ENCODE assay signal across 15 cellular contexts in genomic region chr5:157819502-157820125, GRCh38. TPM values are rescaled to one million over a fixed set of nuclear protein-coding genes. Genes with fewer than 3 reads are reported as not detected.
DNase-seq lines count a peak whose midpoint lies in the region; ATAC-seq and TF ChIP-seq lines count a peak whose summit lies in the region.
"Had no signal": no experiment of that assay in that cellular context is flagged by ENCODE, and none has a peak within 500 bp of the region (broad histone marks: within the 10 kb centered on the region; RNA-seq: fewer than 3 reads in every experiment).

No MANE protein-coding gene starts in this region.

- H3K79me2 ChIP-seq in PC-9 (ENCODE audit: low read depth), result peaks cover 74% of the 10 kb centered on the region

- peak; percentile 24 for ATAC-seq in body of pancreas
- ATAC-seq in naive thymus-derived CD4-positive, alpha-beta T cell, result no peak
- ATAC-seq: mucosa of descending colon had no signal

- TF ChIP-seq CTCF in body of pancreas (IDR thresholded peaks at IDR 0.05) (no peak), type B pancreatic cell (conservative IDR thresholded peaks at IDR 0.05) (no peak), PC-9 (conservative IDR thresholded peaks at IDR 0.05) (no peak)

- H3K4me3 ChIP-seq in body of pancreas, result no peak overlapping the region
- no peak overlapping the region for H3K4me3 ChIP-seq in naive thymus-derived CD4-positive, alpha-beta T cell (ENCODE audit: low read length)
- no peak overlapping the region for H3K4me3 ChIP-seq in PC-9
- H3K4me3 ChIP-seq: mucosa of descending colon had no signal

- no peaks in the 10 kb centered on the region for H3K9me2 ChIP-seq in PC-9 (ENCODE audit: insufficient read depth)

- no peaks in the 10 kb centered on the region for H3K27me3 Mint-ChIP-seq in naive thymus-derived CD4-positive, alpha-beta T cell
- H3K27me3 Mint-ChIP-seq in type B pancreatic cell, result no peaks in the 10 kb centered on the region
- H3K27me3 Mint-ChIP-seq: activated CD4-positive, alpha-beta memory T cell treated with anti-CD3 and anti-CD28 coated beads, Interleukin-2, amount 10 ng/mL, durations not matched to agents 7 days and 5 days; activated naive CD8-positive, alpha-beta T cell treated with anti-CD3 and anti-CD28 coated beads for 36 hours had no signal

- peaks cover 15 to 44% (median 36%) of the 10 kb centered on the region in 7 donors for H3K4me1 Mint-ChIP-seq in naive thymus-derived CD4-positive, alpha-beta T cell
- H3K4me1 Mint-ChIP-seq in type B pancreatic cell (ENCODE audit: unreplicated experiment), result peaks cover 35% of the 10 kb centered on the region

- DNase-seq in NCI-H2227 (lab: John Stamatoyannopoulos, UW; ENCODE audit: unreplicated experiment) (peak; percentile 1), NCI-H2227 treated with DMSO at 0.1 percent for 48 hours (lab: John Stamatoyannopoulos, UW) (no peak), body of pancreas (no peak), type B pancreatic cell (ENCODE audit: extremely low spot score, unreplicated experiment) (no peak), NCI-H2081 (lab: John Stamatoyannopoulos, UW) (no peak), PC-9 (no peak)
- no peak for DNase-seq in naive thymus-derived CD4-positive, alpha-beta T cell
- no peak for DNase-seq in activated effector memory CD4-positive, alpha-beta T cell treated with Interleukin-2 at 50 U/mL for 16 hours
- DNase-seq: 8988T; activated CD4-positive, alpha-beta memory T cell treated with anti-CD3 and anti-CD28 coated beads, Interleukin-2, amount 10 ng/mL, durations not matched to agents 7 days and 5 days; activated naive CD8-positive, alpha-beta T cell treated with anti-CD3 and anti-CD28 coated beads for 36 hours; mucosa of descending colon; NCI-H1048; NK-92 treated with Interleukin-12 subunit alpha and Interleukin-12 subunit beta, amount 100 ng/mL, for 24 hours; T-helper 1 cell had no signal

- CTCF ChIA-PET in naive thymus-derived CD4-positive, alpha-beta T cell (lab: Charles Lee), result interaction anchor here (0.5 to 1.2 kb wide), 6 partner anchors 12 to 892 kb away, joined by 3 to 10 read pairs (median 4); partner anchors contain the start of gene CLINT1
- CTCF ChIA-PET in PC-9 (lab: Charles Lee), result interaction anchor here (1.1 kb wide), 1 partner anchor 387 kb away, joined by 4 read pairs; no protein-coding TSS in a partner anchor

- H3K4me2 ChIP-seq in PC-9, result no peak overlapping the region

- TF ChIP-seq POLR2A in body of pancreas (IDR thresholded peaks at IDR 0.05), result no peak

- no peak overlapping the region for H2AFZ ChIP-seq in PC-9

- POLR2A ChIA-PET in naive thymus-derived CD4-positive, alpha-beta T cell (lab: Charles Lee), result no interaction called here
- POLR2A ChIA-PET in PC-9 (lab: Charles Lee; ENCODE audit: unreplicated experiment), result no interaction called here

- H3K4me1 ChIP-seq in body of pancreas, result peaks cover 40% of the 10 kb centered on the region
- H3K4me1 ChIP-seq in naive thymus-derived CD4-positive, alpha-beta T cell (ENCODE audit: control insufficient read depth in 2 of 2, insufficient read depth in 2 of 2, low read length in 2 of 2), result peaks cover 0 to 8% of the 10 kb centered on the region in 2 donors
- no peaks in the 10 kb centered on the region for H3K4me1 ChIP-seq in PC-9 (replicated peaks; ENCODE audit: insufficient read depth)

- H3K27me3 ChIP-seq in body of pancreas (no peaks in the 10 kb centered on the region), PC-9 (ENCODE audit: insufficient read depth, low read depth) (no peaks in the 10 kb centered on the region)
- no peaks in the 10 kb centered on the region for H3K27me3 ChIP-seq in naive thymus-derived CD4-positive, alpha-beta T cell (ENCODE audit: control insufficient read depth in 2 of 2, insufficient read depth in 2 of 2, low read length in 2 of 2)

- 31 to 46% methylated on average over 4 of the region's 4 CpGs for WGBS in body of pancreas, 2 donors

- H4K20me1 ChIP-seq in PC-9 (ENCODE audit: insufficient read depth), result peaks cover 83% of the 10 kb centered on the region

- H3K4me3 Mint-ChIP-seq in naive thymus-derived CD4-positive, alpha-beta T cell, result no peak overlapping the region
- H3K4me3 Mint-ChIP-seq in type B pancreatic cell, result no peak overlapping the region
- H3K4me3 Mint-ChIP-seq: activated CD4-positive, alpha-beta memory T cell treated with anti-CD3 and anti-CD28 coated beads, Interleukin-2, amount 10 ng/mL, durations not matched to agents 7 days and 5 days; activated naive CD8-positive, alpha-beta T cell treated with anti-CD3 and anti-CD28 coated beads for 36 hours had no signal

- H3K36me3 Mint-ChIP-seq in naive thymus-derived CD4-positive, alpha-beta T cell, result peaks cover 0 to 17% (median 7%) of the 10 kb centered on the region in 5 donors
- H3K36me3 Mint-ChIP-seq in type B pancreatic cell, result peaks cover 10% of the 10 kb centered on the region

- no TSS peak for BruUV-seq in PC-9 (replicated peaks; lab: Mats Ljungman, UMichigan)

- peak overlapping the region in 5 of 9 donors; percentile 0 to 84 (median 14) for H3K27ac Mint-ChIP-seq in naive thymus-derived CD4-positive, alpha-beta T cell
- peak overlapping the region; percentile 54 for H3K27ac Mint-ChIP-seq in type B pancreatic cell
- H3K27ac Mint-ChIP-seq: activated CD4-positive, alpha-beta memory T cell treated with anti-CD3 and anti-CD28 coated beads, Interleukin-2, amount 10 ng/mL, durations not matched to agents 7 days and 5 days; activated naive CD8-positive, alpha-beta T cell treated with anti-CD3 and anti-CD28 coated beads for 36 hours had no signal

- intact Hi-C loops in body of pancreas (cut with DNase I) (loop anchor here (10.0 kb wide), 1 partner anchor 135 kb away; no protein-coding TSS in a partner anchor), PC-9 (cut with micrococcal nuclease; ENCODE audit: unreplicated experiment) (loop anchor here (1.0 to 5.0 kb wide), 2 partner anchors 129 to 1313 kb away; no protein-coding TSS in a partner anchor)
- intact Hi-C loops in naive thymus-derived CD4-positive, alpha-beta T cell (cut with micrococcal nuclease), result loop anchor here (1.0 to 10.0 kb wide), 9 partner anchors 9 to 1314 kb away; partner anchors contain the start of gene CLINT1 (in 2 of the 2)

- H3F3A ChIP-seq in PC-9 (ENCODE audit: insufficient read depth, low read depth), result peaks cover 10% of the 10 kb centered on the region

- H3K27ac ChIP-seq in body of pancreas (peak overlapping the region in 2 of 4 donors; percentile 21 to 58), PC-9 (no peak overlapping the region)
- no peak overlapping the region for H3K27ac ChIP-seq in naive thymus-derived CD4-positive, alpha-beta T cell (ENCODE audit: low read depth, low read length)

- H3K9me3 ChIP-seq in body of pancreas (no peaks in the 10 kb centered on the region), PC-9 (ENCODE audit: insufficient read depth, low read depth) (no peaks in the 10 kb centered on the region)
- H3K9me3 ChIP-seq in naive thymus-derived CD4-positive, alpha-beta T cell (ENCODE audit: control insufficient read depth in 2 of 3, low read length in 3 of 3), result no peaks in the 10 kb centered on the region
- H3K9me3 ChIP-seq: mucosa of descending colon had no signal

- H3K36me3 ChIP-seq in body of pancreas (replicated peaks in 1 of 2; ENCODE audit: insufficient read depth in 1 of 2, low read depth in 2 of 2) (peaks cover 0 to 2% of the 10 kb centered on the region in 2 donors), PC-9 (ENCODE audit: low read depth) (0 out of 2 replicates have a peak, but pooled peaks cover 11% of the 10 kb centered on the region)
- peaks cover 0 to 10% (median 4%) of the 10 kb centered on the region in 3 experiments for H3K36me3 ChIP-seq in naive thymus-derived CD4-positive, alpha-beta T cell (ENCODE audit: control insufficient read depth in 2 of 3, insufficient read depth in 3 of 3, low read length in 3 of 3)

- peaks cover 0 to 5% (median 0%) of the 10 kb centered on the region in 11 donors for H3K9me3 Mint-ChIP-seq in naive thymus-derived CD4-positive, alpha-beta T cell
- H3K9me3 Mint-ChIP-seq in type B pancreatic cell, result no peaks in the 10 kb centered on the region
- H3K9me3 Mint-ChIP-seq: activated CD4-positive, alpha-beta memory T cell treated with anti-CD3 and anti-CD28 coated beads, Interleukin-2, amount 10 ng/mL, durations not matched to agents 7 days and 5 days had no signal

RNA-seq across cellular contexts. Expression of gene CLINT1, which starts 39.3 kb away (rescaled TPM):
- 10 to 100 TPM; 59.0 to 75.8 TPM for total RNA-seq in body of pancreas
- 10 to 100 TPM; 58.8 to 94.2 (median 74.0) TPM for total RNA-seq in naive thymus-derived CD4-positive, alpha-beta T cell
- 10 to 100 TPM; 57.5 to 85.6 TPM for polyA plus RNA-seq in naive thymus-derived CD4-positive, alpha-beta T cell
- total RNA-seq in type B pancreatic cell (ENCODE audit: low replicate concordance), result 81.8 and 88.8 TPM in 2 replicates
- 79.7 and 95.8 TPM in 2 replicates for total RNA-seq in PC-9 (2021)
